1 cellular context compared by ENCODE assay signal in the genomic region with DNA sequence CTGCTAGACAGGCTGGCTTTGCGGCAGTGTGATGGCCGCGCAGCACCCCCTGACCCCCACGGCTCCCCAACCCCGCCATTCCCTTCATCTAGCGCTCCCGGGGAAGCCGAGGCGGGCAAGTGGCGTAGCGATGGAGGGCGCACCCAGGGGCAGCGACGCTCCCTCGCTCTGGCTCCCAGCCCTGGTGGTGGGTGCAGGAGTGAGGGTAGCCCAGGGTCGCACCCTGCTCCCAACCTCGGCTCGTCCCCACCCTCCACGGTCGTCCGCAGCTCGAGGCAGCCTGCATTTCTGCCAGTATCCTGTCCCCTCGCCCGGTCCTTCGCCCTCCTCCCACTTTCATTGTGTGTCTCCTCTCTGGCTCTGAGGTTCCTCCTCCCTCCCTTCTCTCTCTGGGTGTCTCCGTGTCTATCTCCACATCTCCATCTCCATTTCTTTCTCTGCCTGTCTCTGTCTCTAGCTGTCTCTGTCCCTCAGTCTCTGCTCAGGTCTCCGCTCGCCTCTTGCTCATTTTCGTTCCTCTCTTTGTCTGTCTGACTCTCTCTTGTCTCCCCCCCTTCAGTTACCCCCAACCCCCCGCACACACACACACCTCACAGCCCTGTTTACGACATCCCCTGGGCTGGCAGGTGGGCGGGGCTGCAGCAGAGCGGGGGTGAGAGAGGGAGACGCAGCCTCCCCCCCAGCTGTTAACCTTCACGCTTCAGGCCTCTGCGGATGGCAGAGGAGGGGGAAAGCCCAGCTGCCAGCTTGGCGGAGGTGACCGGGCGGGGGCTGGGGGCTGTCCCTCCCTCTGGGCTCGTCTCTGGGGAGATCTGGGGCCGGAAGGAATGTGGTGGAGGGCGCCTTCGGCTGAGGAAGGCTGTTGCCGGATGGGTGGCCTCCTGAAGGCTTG.
TF ChIP-seq lines count a peak whose summit lies in the region.

No MANE protein-coding gene starts in this region.

TF ChIP-seq in HCT116, 20 proteins besides CTCF, POLR2A, EP300 and RAD21:
- TF ChIP-seq, protein P1, sequence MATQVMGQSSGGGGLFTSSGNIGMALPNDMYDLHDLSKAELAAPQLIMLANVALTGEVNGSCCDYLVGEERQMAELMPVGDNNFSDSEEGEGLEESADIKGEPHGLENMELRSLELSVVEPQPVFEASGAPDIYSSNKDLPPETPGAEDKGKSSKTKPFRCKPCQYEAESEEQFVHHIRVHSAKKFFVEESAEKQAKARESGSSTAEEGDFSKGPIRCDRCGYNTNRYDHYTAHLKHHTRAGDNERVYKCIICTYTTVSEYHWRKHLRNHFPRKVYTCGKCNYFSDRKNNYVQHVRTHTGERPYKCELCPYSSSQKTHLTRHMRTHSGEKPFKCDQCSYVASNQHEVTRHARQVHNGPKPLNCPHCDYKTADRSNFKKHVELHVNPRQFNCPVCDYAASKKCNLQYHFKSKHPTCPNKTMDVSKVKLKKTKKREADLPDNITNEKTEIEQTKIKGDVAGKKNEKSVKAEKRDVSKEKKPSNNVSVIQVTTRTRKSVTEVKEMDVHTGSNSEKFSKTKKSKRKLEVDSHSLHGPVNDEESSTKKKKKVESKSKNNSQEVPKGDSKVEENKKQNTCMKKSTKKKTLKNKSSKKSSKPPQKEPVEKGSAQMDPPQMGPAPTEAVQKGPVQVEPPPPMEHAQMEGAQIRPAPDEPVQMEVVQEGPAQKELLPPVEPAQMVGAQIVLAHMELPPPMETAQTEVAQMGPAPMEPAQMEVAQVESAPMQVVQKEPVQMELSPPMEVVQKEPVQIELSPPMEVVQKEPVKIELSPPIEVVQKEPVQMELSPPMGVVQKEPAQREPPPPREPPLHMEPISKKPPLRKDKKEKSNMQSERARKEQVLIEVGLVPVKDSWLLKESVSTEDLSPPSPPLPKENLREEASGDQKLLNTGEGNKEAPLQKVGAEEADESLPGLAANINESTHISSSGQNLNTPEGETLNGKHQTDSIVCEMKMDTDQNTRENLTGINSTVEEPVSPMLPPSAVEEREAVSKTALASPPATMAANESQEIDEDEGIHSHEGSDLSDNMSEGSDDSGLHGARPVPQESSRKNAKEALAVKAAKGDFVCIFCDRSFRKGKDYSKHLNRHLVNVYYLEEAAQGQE (IDR thresholded peaks at IDR 0.05; ENCODE audit: low read depth) = no peak
- no peak for TF ChIP-seq ZNF274 (IDR thresholded peaks at IDR 0.05; ENCODE audit: low read depth, low read length)
- no peak for TF ChIP-seq MAX (IDR thresholded peaks at IDR 0.05)
- TF ChIP-seq FOSL1 (IDR thresholded peaks at IDR 0.05; ENCODE audit: low read depth) = no peak
- TF ChIP-seq EGR1 (IDR thresholded peaks at IDR 0.05; ENCODE audit: low read depth) = no peak
- TF ChIP-seq, protein P2, sequence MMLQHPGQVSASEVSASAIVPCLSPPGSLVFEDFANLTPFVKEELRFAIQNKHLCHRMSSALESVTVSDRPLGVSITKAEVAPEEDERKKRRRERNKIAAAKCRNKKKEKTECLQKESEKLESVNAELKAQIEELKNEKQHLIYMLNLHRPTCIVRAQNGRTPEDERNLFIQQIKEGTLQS (IDR thresholded peaks at IDR 0.05) = no peak
- no peak for TF ChIP-seq CBX3 (IDR thresholded peaks at IDR 0.05; ENCODE audit: low read depth)
- no peak for TF ChIP-seq SRF (IDR thresholded peaks at IDR 0.05; ENCODE audit: low read depth)
- TF ChIP-seq JUND (IDR thresholded peaks at IDR 0.05) = no peak
- no peak for TF ChIP-seq EZH2phosphoT487 (IDR thresholded peaks at IDR 0.05; ENCODE audit: borderline replicate concordance)
- TF ChIP-seq POLR2AphosphoS5 (IDR thresholded peaks at IDR 0.05; ENCODE audit: low read depth, low read length) = no peak
- no peak for TF ChIP-seq EZH2 (IDR thresholded peaks at IDR 0.05)
- TF ChIP-seq ZBTB33 (IDR thresholded peaks at IDR 0.05; ENCODE audit: extremely low read depth, insufficient replicate concordance, low read length) = no peak
- no peak for TF ChIP-seq SIN3A (IDR thresholded peaks at IDR 0.05; ENCODE audit: low read depth)
